1 cellular context compared by ENCODE assay signal in genomic region chr10:51528527-51528926, GRCh38.
TF ChIP-seq lines count a peak whose summit lies in the region.

No MANE protein-coding gene starts in this region.

TF ChIP-seq in GM23338, 12 proteins besides CTCF, POLR2A, EP300 and RAD21 (continued from another document):
- TF ChIP-seq, protein P1, sequence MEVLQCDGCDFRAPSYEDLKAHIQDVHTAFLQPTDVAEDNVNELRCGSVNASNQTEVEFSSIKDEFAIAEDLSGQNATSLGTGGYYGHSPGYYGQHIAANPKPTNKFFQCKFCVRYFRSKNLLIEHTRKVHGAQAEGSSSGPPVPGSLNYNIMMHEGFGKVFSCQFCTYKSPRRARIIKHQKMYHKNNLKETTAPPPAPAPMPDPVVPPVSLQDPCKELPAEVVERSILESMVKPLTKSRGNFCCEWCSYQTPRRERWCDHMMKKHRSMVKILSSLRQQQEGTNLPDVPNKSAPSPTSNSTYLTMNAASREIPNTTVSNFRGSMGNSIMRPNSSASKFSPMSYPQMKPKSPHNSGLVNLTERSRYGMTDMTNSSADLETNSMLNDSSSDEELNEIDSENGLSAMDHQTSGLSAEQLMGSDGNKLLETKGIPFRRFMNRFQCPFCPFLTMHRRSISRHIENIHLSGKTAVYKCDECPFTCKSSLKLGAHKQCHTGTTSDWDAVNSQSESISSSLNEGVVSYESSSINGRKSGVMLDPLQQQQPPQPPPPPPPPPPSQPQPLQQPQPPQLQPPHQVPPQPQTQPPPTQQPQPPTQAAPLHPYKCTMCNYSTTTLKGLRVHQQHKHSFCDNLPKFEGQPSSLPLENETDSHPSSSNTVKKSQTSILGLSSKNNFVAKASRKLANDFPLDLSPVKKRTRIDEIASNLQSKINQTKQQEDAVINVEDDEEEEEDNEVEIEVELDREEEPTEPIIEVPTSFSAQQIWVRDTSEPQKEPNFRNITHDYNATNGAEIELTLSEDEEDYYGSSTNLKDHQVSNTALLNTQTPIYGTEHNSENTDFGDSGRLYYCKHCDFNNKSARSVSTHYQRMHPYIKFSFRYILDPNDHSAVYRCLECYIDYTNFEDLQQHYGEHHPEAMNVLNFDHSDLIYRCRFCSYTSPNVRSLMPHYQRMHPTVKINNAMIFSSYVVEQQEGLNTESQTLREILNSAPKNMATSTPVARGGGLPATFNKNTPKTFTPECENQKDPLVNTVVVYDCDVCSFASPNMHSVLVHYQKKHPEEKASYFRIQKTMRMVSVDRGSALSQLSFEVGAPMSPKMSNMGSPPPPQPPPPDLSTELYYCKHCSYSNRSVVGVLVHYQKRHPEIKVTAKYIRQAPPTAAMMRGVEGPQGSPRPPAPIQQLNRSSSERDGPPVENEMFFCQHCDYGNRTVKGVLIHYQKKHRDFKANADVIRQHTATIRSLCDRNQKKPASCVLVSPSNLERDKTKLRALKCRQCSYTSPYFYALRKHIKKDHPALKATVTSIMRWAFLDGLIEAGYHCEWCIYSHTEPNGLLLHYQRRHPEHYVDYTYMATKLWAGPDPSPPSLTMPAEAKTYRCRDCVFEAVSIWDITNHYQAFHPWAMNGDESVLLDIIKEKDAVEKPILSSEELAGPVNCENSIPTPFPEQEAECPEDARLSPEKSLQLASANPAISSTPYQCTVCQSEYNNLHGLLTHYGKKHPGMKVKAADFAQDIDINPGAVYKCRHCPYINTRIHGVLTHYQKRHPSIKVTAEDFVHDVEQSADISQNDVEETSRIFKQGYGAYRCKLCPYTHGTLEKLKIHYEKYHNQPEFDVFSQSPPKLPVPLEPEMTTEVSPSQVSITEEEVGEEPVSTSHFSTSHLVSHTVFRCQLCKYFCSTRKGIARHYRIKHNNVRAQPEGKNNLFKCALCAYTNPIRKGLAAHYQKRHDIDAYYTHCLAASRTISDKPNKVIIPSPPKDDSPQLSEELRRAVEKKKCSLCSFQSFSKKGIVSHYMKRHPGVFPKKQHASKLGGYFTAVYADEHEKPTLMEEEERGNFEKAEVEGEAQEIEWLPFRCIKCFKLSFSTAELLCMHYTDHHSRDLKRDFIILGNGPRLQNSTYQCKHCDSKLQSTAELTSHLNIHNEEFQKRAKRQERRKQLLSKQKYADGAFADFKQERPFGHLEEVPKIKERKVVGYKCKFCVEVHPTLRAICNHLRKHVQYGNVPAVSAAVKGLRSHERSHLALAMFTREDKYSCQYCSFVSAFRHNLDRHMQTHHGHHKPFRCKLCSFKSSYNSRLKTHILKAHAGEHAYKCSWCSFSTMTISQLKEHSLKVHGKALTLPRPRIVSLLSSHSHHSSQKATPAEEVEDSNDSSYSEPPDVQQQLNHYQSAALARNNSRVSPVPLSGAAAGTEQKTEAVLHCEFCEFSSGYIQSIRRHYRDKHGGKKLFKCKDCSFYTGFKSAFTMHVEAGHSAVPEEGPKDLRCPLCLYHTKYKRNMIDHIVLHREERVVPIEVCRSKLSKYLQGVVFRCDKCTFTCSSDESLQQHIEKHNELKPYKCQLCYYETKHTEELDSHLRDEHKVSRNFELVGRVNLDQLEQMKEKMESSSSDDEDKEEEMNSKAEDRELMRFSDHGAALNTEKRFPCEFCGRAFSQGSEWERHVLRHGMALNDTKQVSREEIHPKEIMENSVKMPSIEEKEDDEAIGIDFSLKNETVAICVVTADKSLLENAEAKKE (CRISPR knock-in tag; IDR thresholded peaks at IDR 0.05), result no peak
- TF ChIP-seq ZNF331 (CRISPR knock-in tag; IDR thresholded peaks at IDR 0.05; ENCODE audit: low read depth), result no peak
- TF ChIP-seq, protein P2, sequence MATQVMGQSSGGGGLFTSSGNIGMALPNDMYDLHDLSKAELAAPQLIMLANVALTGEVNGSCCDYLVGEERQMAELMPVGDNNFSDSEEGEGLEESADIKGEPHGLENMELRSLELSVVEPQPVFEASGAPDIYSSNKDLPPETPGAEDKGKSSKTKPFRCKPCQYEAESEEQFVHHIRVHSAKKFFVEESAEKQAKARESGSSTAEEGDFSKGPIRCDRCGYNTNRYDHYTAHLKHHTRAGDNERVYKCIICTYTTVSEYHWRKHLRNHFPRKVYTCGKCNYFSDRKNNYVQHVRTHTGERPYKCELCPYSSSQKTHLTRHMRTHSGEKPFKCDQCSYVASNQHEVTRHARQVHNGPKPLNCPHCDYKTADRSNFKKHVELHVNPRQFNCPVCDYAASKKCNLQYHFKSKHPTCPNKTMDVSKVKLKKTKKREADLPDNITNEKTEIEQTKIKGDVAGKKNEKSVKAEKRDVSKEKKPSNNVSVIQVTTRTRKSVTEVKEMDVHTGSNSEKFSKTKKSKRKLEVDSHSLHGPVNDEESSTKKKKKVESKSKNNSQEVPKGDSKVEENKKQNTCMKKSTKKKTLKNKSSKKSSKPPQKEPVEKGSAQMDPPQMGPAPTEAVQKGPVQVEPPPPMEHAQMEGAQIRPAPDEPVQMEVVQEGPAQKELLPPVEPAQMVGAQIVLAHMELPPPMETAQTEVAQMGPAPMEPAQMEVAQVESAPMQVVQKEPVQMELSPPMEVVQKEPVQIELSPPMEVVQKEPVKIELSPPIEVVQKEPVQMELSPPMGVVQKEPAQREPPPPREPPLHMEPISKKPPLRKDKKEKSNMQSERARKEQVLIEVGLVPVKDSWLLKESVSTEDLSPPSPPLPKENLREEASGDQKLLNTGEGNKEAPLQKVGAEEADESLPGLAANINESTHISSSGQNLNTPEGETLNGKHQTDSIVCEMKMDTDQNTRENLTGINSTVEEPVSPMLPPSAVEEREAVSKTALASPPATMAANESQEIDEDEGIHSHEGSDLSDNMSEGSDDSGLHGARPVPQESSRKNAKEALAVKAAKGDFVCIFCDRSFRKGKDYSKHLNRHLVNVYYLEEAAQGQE (IDR thresholded peaks at IDR 0.05; ENCODE audit: unreplicated experiment), result no peak
- TF ChIP-seq CREB1 (CRISPR knock-in tag; IDR thresholded peaks at IDR 0.05; ENCODE audit: low read depth), result no peak
- no peak for TF ChIP-seq EZH2 (IDR thresholded peaks at IDR 0.05; ENCODE audit: low read depth, unreplicated experiment)
- no peak for TF ChIP-seq EZH2phosphoT487 (IDR thresholded peaks at IDR 0.05; ENCODE audit: unreplicated experiment)
